20 cellular contexts compared by ENCODE assay signal in the genomic region with DNA sequence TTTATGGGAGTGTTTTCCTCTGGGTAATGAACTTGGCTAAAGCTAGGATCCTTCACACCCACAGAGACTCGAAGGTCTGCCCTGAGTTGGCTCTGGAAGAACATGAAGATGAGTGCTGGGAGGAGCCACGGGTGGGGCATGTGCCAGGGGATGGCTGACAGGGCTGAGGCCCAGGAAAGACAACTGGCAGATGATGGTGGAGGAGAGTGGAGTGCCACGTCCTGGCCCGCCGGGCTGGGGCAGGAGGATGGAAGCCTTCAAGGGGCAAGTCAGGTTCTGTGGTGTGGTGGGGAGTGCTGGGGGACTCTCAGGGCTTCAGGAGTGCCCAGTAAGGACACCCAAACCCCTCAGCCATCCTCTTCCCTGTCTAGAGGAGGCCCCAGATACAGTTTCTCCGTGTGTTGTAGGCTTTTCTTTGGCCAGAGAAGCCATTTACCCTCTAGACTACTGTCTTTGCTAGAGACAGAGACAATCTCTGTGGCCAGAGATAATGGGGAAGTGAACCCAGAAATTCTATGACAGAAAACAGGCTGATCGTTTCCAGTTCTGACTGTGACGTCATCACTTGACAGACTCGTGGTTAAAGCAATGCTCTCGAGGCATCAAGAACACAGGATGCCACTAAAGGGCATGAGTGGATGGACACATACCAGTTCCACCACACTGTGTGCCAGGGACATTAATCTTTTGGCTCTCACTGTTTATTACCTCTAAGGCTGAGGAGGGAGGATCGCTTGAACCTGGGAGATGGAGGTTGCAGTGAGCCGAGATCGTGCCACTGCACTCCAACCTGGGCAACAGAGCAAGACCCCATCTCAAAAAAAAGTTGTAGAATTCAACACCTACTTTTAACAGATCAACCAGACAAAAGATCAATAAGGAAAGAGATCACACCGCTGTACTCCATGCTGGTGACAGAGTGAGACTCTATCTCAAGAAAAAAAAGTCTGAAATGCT.
A peak's percentile ranks its signal among the peaks of the same experiment; 100 is the strongest.
DNase-seq lines count a peak whose midpoint lies in the region; ATAC-seq and TF ChIP-seq lines count a peak whose summit lies in the region.
"Had no signal": no experiment of that assay in that cellular context is flagged by ENCODE, and none has a peak within 500 bp of the region (broad histone marks: within the 10 kb centered on the region; RNA-seq: fewer than 3 reads in every experiment).

No MANE protein-coding gene starts in this region.

- no peak overlapping the region for H3K4me3 Mint-ChIP-seq in stimulated activated memory B cell treated with anti-CD40 and anti-IgM and Interleukin-4, amounts not matched to agents 10 μg/mL and 1 μg/mL and 100 μg/mL, for 72 hours
- H3K4me3 Mint-ChIP-seq: central memory CD8-positive, alpha-beta T cell had no signal

- no peak for TF ChIP-seq CTCF in HEK293 (tag by site-specific recombination; IDR thresholded peaks at IDR 0.05)

- no peak overlapping the region for H3K27ac ChIP-seq in HEK293 (ENCODE audit: extremely low read depth, low read depth, low read length)
- H3K27ac ChIP-seq: neutrophil, transverse colon had no signal

- no peaks in the 10 kb centered on the region for H3K9me3 ChIP-seq in HEK293 (ENCODE audit: control insufficient read depth, insufficient read depth, low read depth, low read length)
- H3K9me3 ChIP-seq: HAP-1, neutrophil, transverse colon had no signal

- CTCF ChIA-PET in HEK293 (lab: Yijun Ruan, JAX): no interaction called here

- peak; percentile 59 for ATAC-seq in stimulated activated memory B cell treated with anti-CD40 and anti-IgM and Interleukin-4, amounts not matched to agents 10 μg/mL and 1 μg/mL and 100 μg/mL, for 72 hours
- ATAC-seq in SK-N-SH treated with all-trans-retinoic acid at 6 μM for 48 hours: no peak
- ATAC-seq: PC-3, sciatic nerve had no signal

- peak; percentile 14 for DNase-seq in activated effector memory CD4-positive, alpha-beta T cell treated with anti-CD3 and anti-CD28 coated beads, Interleukin-2, amount 50 U/mL, for 16 hours
- no peak for DNase-seq in activated effector memory CD4-positive, alpha-beta T cell treated with Interleukin-2 at 50 U/mL for 16 hours
- DNase-seq in brain pericyte (ENCODE audit: low read depth, low spot score) (peak; percentile 6), HK-2 (ENCODE audit: unreplicated experiment) (no peak), NCI-H2107 (lab: John Stamatoyannopoulos, UW) (no peak)
- DNase-seq: activated CD8-positive, alpha-beta memory T cell treated with anti-CD3 and anti-CD28 coated beads, Interleukin-2, amount 50 U/mL, for 4 hours; DMS 273 treated with DMSO at 0.1 percent for 48 hours; IMR-90; mammary epithelial cell; NCI-H1436 treated with DMSO at 0.1 percent for 48 hours; PC-3; stimulated activated CD8-positive, alpha-beta memory T cell treated with anti-CD3 and anti-CD28 coated beads, Interleukin-4, amount 100 ng/mL, for 48 hours; transverse colon had no signal

- H3K27ac Mint-ChIP-seq in stimulated activated memory B cell treated with anti-CD40 and anti-IgM and Interleukin-4, amounts not matched to agents 10 μg/mL and 1 μg/mL and 100 μg/mL, for 72 hours: no peak overlapping the region

- no peaks in the 10 kb centered on the region for H3K9me3 Mint-ChIP-seq in stimulated activated memory B cell treated with anti-CD40 and anti-IgM and Interleukin-4, amounts not matched to agents 10 μg/mL and 1 μg/mL and 100 μg/mL, for 72 hours
- H3K9me3 Mint-ChIP-seq: central memory CD8-positive, alpha-beta T cell had no signal

- peaks cover 18% of the 10 kb centered on the region for H3K4me1 Mint-ChIP-seq in stimulated activated memory B cell treated with anti-CD40 and anti-IgM and Interleukin-4, amounts not matched to agents 10 μg/mL and 1 μg/mL and 100 μg/mL, for 72 hours

- H3K36me3 Mint-ChIP-seq in stimulated activated memory B cell treated with anti-CD40 and anti-IgM and Interleukin-4, amounts not matched to agents 10 μg/mL and 1 μg/mL and 100 μg/mL, for 72 hours: peaks cover 38% of the 10 kb centered on the region

- H3K27me3 Mint-ChIP-seq in stimulated activated memory B cell treated with anti-CD40 and anti-IgM and Interleukin-4, amounts not matched to agents 10 μg/mL and 1 μg/mL and 100 μg/mL, for 72 hours: peaks cover 13% of the 10 kb centered on the region
- H3K27me3 Mint-ChIP-seq: central memory CD8-positive, alpha-beta T cell had no signal

- no peaks in the 10 kb centered on the region for H3K4me1 ChIP-seq in HEK293 (ENCODE audit: control insufficient read depth, insufficient read depth, low read length)
- H3K4me1 ChIP-seq: HAP-1 had no signal

- no peak overlapping the region for H3K4me3 ChIP-seq in HEK293 (ENCODE audit: low read depth, low read length)
- H3K4me3 ChIP-seq: HAP-1, transverse colon had no signal

- POLR2A ChIA-PET in HEK293 (lab: Yijun Ruan, JAX): no interaction called here

- peaks cover 25 to 37% of the 10 kb centered on the region in 2 experiments for H3K36me3 ChIP-seq in HEK293 (ENCODE audit: control insufficient read depth in 2 of 2, insufficient read depth in 1 of 2, low read length in 2 of 2)

TF ChIP-seq in HEK293, 187 proteins besides CTCF, POLR2A, EP300 and RAD21:
- TF ChIP-seq ZNF548 (tag by site-specific recombination; IDR thresholded peaks at IDR 0.05) (no peak), ZNF138 (tag by site-specific recombination; IDR thresholded peaks at IDR 0.05; ENCODE audit: borderline replicate concordance) (no peak), ZNF626 (tag by site-specific recombination; IDR thresholded peaks at IDR 0.05) (no peak), BCL11B (tag by site-specific recombination; IDR thresholded peaks at IDR 0.05; ENCODE audit: low read depth) (no peak), ZNF121 (tag by site-specific recombination; IDR thresholded peaks at IDR 0.05) (peak; percentile 82), ZNF585B (tag by site-specific recombination; IDR thresholded peaks at IDR 0.05) (no peak)

TF ChIP-seq in SK-N-SH treated with all-trans-retinoic acid at 6 μM for 48 hours, 23 proteins besides CTCF, POLR2A, EP300 and RAD21 (continues in another document):
- TF ChIP-seq OSR1 (CRISPR knock-in tag; IDR thresholded peaks at IDR 0.05) (no peak), ZNF565 (CRISPR knock-in tag; conservative IDR thresholded peaks at IDR 0.05; ENCODE audit: low read depth) (no peak), ISL1 (CRISPR knock-in tag; IDR thresholded peaks at IDR 0.05) (no peak), ZC3H10 (CRISPR knock-in tag; IDR thresholded peaks at IDR 0.05) (no peak), TCF4 (CRISPR knock-in tag; IDR thresholded peaks at IDR 0.05; ENCODE audit: borderline replicate concordance) (no peak), ZNF8 (CRISPR knock-in tag; IDR thresholded peaks at IDR 0.05) (no peak), GLIS3 (CRISPR knock-in tag; IDR thresholded peaks at IDR 0.05) (no peak)
- TF ChIP-seq, protein P1, sequence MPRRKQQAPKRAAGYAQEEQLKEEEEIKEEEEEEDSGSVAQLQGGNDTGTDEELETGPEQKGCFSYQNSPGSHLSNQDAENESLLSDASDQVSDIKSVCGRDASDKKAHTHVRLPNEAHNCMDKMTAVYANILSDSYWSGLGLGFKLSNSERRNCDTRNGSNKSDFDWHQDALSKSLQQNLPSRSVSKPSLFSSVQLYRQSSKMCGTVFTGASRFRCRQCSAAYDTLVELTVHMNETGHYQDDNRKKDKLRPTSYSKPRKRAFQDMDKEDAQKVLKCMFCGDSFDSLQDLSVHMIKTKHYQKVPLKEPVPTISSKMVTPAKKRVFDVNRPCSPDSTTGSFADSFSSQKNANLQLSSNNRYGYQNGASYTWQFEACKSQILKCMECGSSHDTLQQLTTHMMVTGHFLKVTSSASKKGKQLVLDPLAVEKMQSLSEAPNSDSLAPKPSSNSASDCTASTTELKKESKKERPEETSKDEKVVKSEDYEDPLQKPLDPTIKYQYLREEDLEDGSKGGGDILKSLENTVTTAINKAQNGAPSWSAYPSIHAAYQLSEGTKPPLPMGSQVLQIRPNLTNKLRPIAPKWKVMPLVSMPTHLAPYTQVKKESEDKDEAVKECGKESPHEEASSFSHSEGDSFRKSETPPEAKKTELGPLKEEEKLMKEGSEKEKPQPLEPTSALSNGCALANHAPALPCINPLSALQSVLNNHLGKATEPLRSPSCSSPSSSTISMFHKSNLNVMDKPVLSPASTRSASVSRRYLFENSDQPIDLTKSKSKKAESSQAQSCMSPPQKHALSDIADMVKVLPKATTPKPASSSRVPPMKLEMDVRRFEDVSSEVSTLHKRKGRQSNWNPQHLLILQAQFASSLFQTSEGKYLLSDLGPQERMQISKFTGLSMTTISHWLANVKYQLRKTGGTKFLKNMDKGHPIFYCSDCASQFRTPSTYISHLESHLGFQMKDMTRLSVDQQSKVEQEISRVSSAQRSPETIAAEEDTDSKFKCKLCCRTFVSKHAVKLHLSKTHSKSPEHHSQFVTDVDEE (CRISPR knock-in tag; IDR thresholded peaks at IDR 0.05): no peak
- TF ChIP-seq, protein P2, sequence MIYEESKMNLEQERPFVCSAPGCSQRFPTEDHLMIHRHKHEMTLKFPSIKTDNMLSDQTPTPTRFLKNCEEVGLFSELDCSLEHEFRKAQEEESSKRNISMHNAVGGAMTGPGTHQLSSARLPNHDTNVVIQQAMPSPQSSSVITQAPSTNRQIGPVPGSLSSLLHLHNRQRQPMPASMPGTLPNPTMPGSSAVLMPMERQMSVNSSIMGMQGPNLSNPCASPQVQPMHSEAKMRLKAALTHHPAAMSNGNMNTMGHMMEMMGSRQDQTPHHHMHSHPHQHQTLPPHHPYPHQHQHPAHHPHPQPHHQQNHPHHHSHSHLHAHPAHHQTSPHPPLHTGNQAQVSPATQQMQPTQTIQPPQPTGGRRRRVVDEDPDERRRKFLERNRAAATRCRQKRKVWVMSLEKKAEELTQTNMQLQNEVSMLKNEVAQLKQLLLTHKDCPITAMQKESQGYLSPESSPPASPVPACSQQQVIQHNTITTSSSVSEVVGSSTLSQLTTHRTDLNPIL (CRISPR knock-in tag; IDR thresholded peaks at IDR 0.05; ENCODE audit: low read depth): no peak
- TF ChIP-seq, protein P3, sequence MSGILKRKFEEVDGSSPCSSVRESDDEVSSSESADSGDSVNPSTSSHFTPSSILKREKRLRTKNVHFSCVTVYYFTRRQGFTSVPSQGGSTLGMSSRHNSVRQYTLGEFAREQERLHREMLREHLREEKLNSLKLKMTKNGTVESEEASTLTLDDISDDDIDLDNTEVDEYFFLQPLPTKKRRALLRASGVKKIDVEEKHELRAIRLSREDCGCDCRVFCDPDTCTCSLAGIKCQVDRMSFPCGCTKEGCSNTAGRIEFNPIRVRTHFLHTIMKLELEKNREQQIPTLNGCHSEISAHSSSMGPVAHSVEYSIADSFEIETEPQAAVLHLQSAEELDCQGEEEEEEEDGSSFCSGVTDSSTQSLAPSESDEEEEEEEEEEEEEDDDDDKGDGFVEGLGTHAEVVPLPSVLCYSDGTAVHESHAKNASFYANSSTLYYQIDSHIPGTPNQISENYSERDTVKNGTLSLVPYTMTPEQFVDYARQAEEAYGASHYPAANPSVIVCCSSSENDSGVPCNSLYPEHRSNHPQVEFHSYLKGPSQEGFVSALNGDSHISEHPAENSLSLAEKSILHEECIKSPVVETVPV (CRISPR knock-in tag; IDR thresholded peaks at IDR 0.05): no peak

Comparison
In these comparisons a context has a peak if more than half of its experiments do, and no peak if none do; other contexts are left out.
1. DNase-seq: peak in activated effector memory CD4-positive, alpha-beta T cell treated with anti-CD3 and anti-CD28 coated beads, Interleukin-2, amount 50 U/mL, for 16 hours (single experiment) and brain pericyte (single experiment); none in activated effector memory CD4-positive, alpha-beta T cell treated with Interleukin-2 at 50 U/mL for 16 hours (single experiment), HK-2 (single experiment) and NCI-H2107 (single experiment).